ENCODE assay signal across 9 cellular contexts in genomic region chr20:21102691-21103311, GRCh38. TPM values are rescaled to one million over a fixed set of nuclear protein-coding genes. Genes with fewer than 3 reads are reported as not detected.
DNase-seq lines count a peak whose midpoint lies in the region; ATAC-seq and TF ChIP-seq lines count a peak whose summit lies in the region.
"Had no signal": no experiment of that assay in that cellular context is flagged by ENCODE, and none has a peak within 500 bp of the region (broad histone marks: within the 10 kb centered on the region; RNA-seq: fewer than 3 reads in every experiment).

No MANE protein-coding gene starts in this region.

- H3K4me3 ChIP-seq in body of pancreas (no peak overlapping the region), thoracic aorta (peak overlapping the region; percentile 72)
- H3K4me3 ChIP-seq: SJSA1 had no signal

- 3 to 7% methylated on average over 14 to 35 of the region's 35 CpGs for WGBS in body of pancreas, 2 donors

- H3K27ac ChIP-seq in body of pancreas (no peak overlapping the region), thoracic aorta (no peak overlapping the region)
- H3K27ac ChIP-seq: SJSA1 had no signal

- H3K4me1 ChIP-seq in body of pancreas, result peaks cover 46% of the 10 kb centered on the region
- peaks cover 33 to 49% of the 10 kb centered on the region in 2 donors for H3K4me1 ChIP-seq in thoracic aorta (ENCODE audit: control insufficient read depth in 1 of 2, low read depth in 2 of 2)

- H3K27me3 ChIP-seq in body of pancreas, result peaks cover 0 to 57% of the 10 kb centered on the region in 2 donors
- peaks cover 22% of the 10 kb centered on the region for H3K27me3 ChIP-seq in thoracic aorta (replicated peaks; ENCODE audit: insufficient read depth)

- H3K36me3 ChIP-seq in body of pancreas (replicated peaks in 1 of 2; ENCODE audit: insufficient read depth in 1 of 2, low read depth in 2 of 2), result no peaks in the 10 kb centered on the region
- no peaks in the 10 kb centered on the region for H3K36me3 ChIP-seq in thoracic aorta
- H3K36me3 ChIP-seq: SJSA1 had no signal

- H3K9me3 ChIP-seq in body of pancreas (no peaks in the 10 kb centered on the region), thoracic aorta (no peaks in the 10 kb centered on the region)
- H3K9me3 ChIP-seq: SJSA1 had no signal

- DNase-seq in NCI-H146 treated with DMSO at 0.1 percent for 48 hours (lab: John Stamatoyannopoulos, UW; ENCODE audit: unreplicated experiment), result peak; percentile 32
- DNase-seq in body of pancreas, result peak; percentile 47 to 64 (median 56)
- peak; percentile 69 for DNase-seq in medulla oblongata (ENCODE audit: extremely low spot score)
- DNase-seq in thoracic aorta (ENCODE audit: low spot score), result no peak
- no peak for DNase-seq in DMS153 (lab: John Stamatoyannopoulos, UW)

- intact Hi-C loops in body of pancreas (cut with DNase I), result no loop called here

- ATAC-seq in GM18861 (IDR thresholded peaks at IDR 0.05; ENCODE audit: unreplicated experiment) (peak; percentile 31), body of pancreas (peak; percentile 52), thoracic aorta (ENCODE audit: insufficient number of reproducible peaks, low FRiP score, low read depth) (no peak), GM21390 (IDR thresholded peaks at IDR 0.05; ENCODE audit: unreplicated experiment) (no peak)

- no peak for TF ChIP-seq POLR2A in body of pancreas (IDR thresholded peaks at IDR 0.05)

- no peak for TF ChIP-seq CTCF in body of pancreas (IDR thresholded peaks at IDR 0.05)
- no peak for TF ChIP-seq CTCF in thoracic aorta (IDR thresholded peaks at IDR 0.05)

RNA-seq across cellular contexts. Expression of gene LINC00237, which starts 3.4 kb away (rescaled TPM):
- not detected for total RNA-seq in body of pancreas
- not detected for total RNA-seq in thoracic aorta
- total RNA-seq: renal cortical epithelial cell, SJSA1 had no signal

RNA-seq across cellular contexts. Expression of gene KIZ, which starts 23.1 kb away (rescaled TPM):
- total RNA-seq in body of pancreas (10 to 100 TPM; 17.1 to 28.7 TPM), thoracic aorta (10 to 100 TPM; 14.4 to 67.3 TPM)

Comparison
In these comparisons a context has a peak if more than half of its experiments do, and no peak if none do; other contexts are left out.
1. ATAC-seq: peak in GM18861 (single experiment) and body of pancreas (single experiment); none in thoracic aorta (single experiment) and GM21390 (single experiment).
2. DNase-seq: peak in NCI-H146 treated with DMSO at 0.1 percent for 48 hours (single experiment), body of pancreas (4 of 4) and medulla oblongata (single experiment); none in thoracic aorta (single experiment) and DMS153 (single experiment).